Comparison of ENCODE assay signal across 8 cellular contexts in the genomic region with DNA sequence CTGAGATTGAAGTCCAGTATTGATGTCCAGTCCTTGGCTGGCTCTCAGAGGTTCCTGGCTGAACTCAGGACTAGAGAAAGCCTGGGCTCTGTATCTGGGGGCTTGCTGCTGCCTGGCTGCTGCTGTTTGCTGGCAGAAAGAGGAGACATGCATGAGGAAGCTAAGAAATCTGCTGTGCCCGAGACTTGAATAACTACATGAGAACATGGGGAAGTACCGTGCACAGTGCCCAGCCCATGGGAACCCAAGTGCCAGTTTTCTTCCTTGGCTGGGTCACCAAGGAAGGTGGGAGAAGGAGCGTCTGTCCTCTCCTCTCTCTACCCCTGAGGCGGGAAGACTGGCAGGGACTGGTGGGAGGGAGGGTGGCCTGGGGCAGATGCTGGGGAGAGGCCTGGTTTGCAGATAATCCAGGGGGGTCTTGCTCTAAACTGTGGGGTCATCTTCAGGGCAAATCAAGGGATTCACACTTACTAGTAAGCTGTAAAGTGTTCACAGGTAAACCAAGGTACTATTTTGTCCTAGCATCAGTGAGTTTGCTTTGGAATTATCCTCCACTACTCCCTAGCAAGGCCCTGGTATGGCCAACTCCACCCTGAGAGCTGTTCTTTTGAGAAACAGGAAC. TPM values are rescaled to one million over a fixed set of nuclear protein-coding genes. Genes with fewer than 3 reads are reported as not detected.
DNase-seq lines count a peak whose midpoint lies in the region; ATAC-seq and TF ChIP-seq lines count a peak whose summit lies in the region.

No MANE protein-coding gene starts in this region.

- no peaks in the 10 kb centered on the region for H3K9me2 ChIP-seq in MM.1S (replicated peaks; ENCODE audit: insufficient read depth, low read length)

- H3K9me3 ChIP-seq in T-helper 17 cell (ENCODE audit: control insufficient read depth, low read length, poor library complexity, severe bottlenecking) (no peaks in the 10 kb centered on the region), right cardiac atrium (ENCODE audit: control insufficient read depth, low read length) (no peaks in the 10 kb centered on the region), smooth muscle cell (replicated peaks; ENCODE audit: low read depth) (no peaks in the 10 kb centered on the region), MM.1S (replicated peaks; ENCODE audit: insufficient read depth, low read length) (no peaks in the 10 kb centered on the region)

- H3K27me3 Mint-ChIP-seq in T-helper 17 cell = no peaks in the 10 kb centered on the region

- no peaks in the 10 kb centered on the region for H3F3A ChIP-seq in smooth muscle cell (ENCODE audit: low read depth)
- no peaks in the 10 kb centered on the region for H3F3A ChIP-seq in MM.1S (ENCODE audit: insufficient read depth, low read length)

- H3K79me2 ChIP-seq in smooth muscle cell (ENCODE audit: low read depth) (no peaks in the 10 kb centered on the region), MM.1S (ENCODE audit: low read length) (no peaks in the 10 kb centered on the region)

- H3K9ac ChIP-seq in smooth muscle cell (ENCODE audit: low read depth) (no peak overlapping the region), MM.1S (ENCODE audit: low read length) (no peak overlapping the region)

- no peaks in the 10 kb centered on the region for H3K27me3 ChIP-seq in right cardiac atrium (ENCODE audit: control insufficient read depth, insufficient read depth)
- H3K27me3 ChIP-seq in smooth muscle cell (ENCODE audit: low read depth) = no peaks in the 10 kb centered on the region
- H3K27me3 ChIP-seq in MM.1S (replicated peaks; ENCODE audit: insufficient read depth, low read length) = no peaks in the 10 kb centered on the region

- ATAC-seq in GM18907 (IDR thresholded peaks at IDR 0.05; ENCODE audit: unreplicated experiment) = peak; percentile 67
- ATAC-seq in T-helper 17 cell = peak; percentile 61
- ATAC-seq in right cardiac atrium = peak; percentile 73 to 84
- ATAC-seq in GM19463 (IDR thresholded peaks at IDR 0.05; ENCODE audit: unreplicated experiment) = no peak

- H3K36me3 ChIP-seq in smooth muscle cell (ENCODE audit: low read depth) (no peaks in the 10 kb centered on the region), MM.1S (replicated peaks; ENCODE audit: insufficient read depth, low read length) (no peaks in the 10 kb centered on the region)

- H3K4me2 ChIP-seq in smooth muscle cell (peak overlapping the region; percentile 31), MM.1S (ENCODE audit: low read depth, low read length) (no peak overlapping the region)

- no peaks in the 10 kb centered on the region for H3K36me3 Mint-ChIP-seq in T-helper 17 cell (ENCODE audit: low read depth)

- no peak overlapping the region for H3K4me3 ChIP-seq in right cardiac atrium (ENCODE audit: low read length)
- no peak overlapping the region for H3K4me3 ChIP-seq in smooth muscle cell
- H3K4me3 ChIP-seq in MM.1S (ENCODE audit: low read length) = no peak overlapping the region

- H3K4me3 Mint-ChIP-seq in T-helper 17 cell = peak overlapping the region; percentile 33

- DNase-seq in T-helper 17 cell = no peak
- DNase-seq in right cardiac atrium = no peak
- DNase-seq in smooth muscle cell (lab: John Stamatoyannopoulos, UW; ENCODE audit: unreplicated experiment) = no peak
- no peak for DNase-seq in MM.1S
- DNase-seq in stimulated activated CD4-positive, alpha-beta T cell treated with anti-CD3 and anti-CD28 coated beads, Interleukin-4, amount 100 ng/mL, for 1 hour = no peak
- DNase-seq in globus pallidus (ENCODE audit: low spot score) = no peak

- TF ChIP-seq CTCF in smooth muscle cell (IDR thresholded peaks at IDR 0.05; ENCODE audit: borderline replicate concordance, insufficient read depth, poor library complexity, severe bottlenecking) (no peak), MM.1S (IDR thresholded peaks at IDR 0.05; ENCODE audit: low read length) (no peak)

- H3K27ac Mint-ChIP-seq in T-helper 17 cell = peak overlapping the region; percentile 83

- H4K20me1 ChIP-seq in smooth muscle cell (ENCODE audit: low read depth) (no peaks in the 10 kb centered on the region), MM.1S (ENCODE audit: insufficient read depth, low read length) (no peaks in the 10 kb centered on the region)

- H3K27ac ChIP-seq in right cardiac atrium (ENCODE audit: low read length) (peak overlapping the region; percentile 75), smooth muscle cell (ENCODE audit: low read depth) (peak overlapping the region; percentile 70), MM.1S (ENCODE audit: low read length) (no peak overlapping the region)

- 52% methylated on average over 4 of the region's 4 CpGs for WGBS in right cardiac atrium
- 82% methylated on average over 4 of the region's 4 CpGs for WGBS in smooth muscle cell (ENCODE audit: low lambda C conversion rate)

- H3K4me1 ChIP-seq in right cardiac atrium (ENCODE audit: control insufficient read depth, insufficient read depth, low read length) = peaks cover 5% of the 10 kb centered on the region
- peaks cover 10% of the 10 kb centered on the region for H3K4me1 ChIP-seq in smooth muscle cell (ENCODE audit: low read depth)
- H3K4me1 ChIP-seq in MM.1S (ENCODE audit: low read length) = no peaks in the 10 kb centered on the region

- intact Hi-C loops in right cardiac atrium (cut with DNase I) = no loop called here

- H2AFZ ChIP-seq in smooth muscle cell (ENCODE audit: low read depth) = no peak overlapping the region
- H2AFZ ChIP-seq in MM.1S (ENCODE audit: low read length) = no peak overlapping the region

- H3K4me1 Mint-ChIP-seq in T-helper 17 cell = peaks cover 16% of the 10 kb centered on the region

RNA-seq across cellular contexts. Expression of gene ZFP36L1, which starts 13.8 kb away (rescaled TPM):
- total RNA-seq in T-helper 17 cell (100 to 1,000 TPM; 217 to 257 TPM), right cardiac atrium (100 to 1,000 TPM in 3 of 4 donors, 10 to 100 TPM in 1; 97.4 to 132 (median 117) TPM), smooth muscle cell (133 and 166 TPM in 2 replicates)
- polyA plus RNA-seq in right cardiac atrium (45.2 TPM), smooth muscle cell (418 and 450 TPM in 2 replicates)
